Comparison of ENCODE assay signal across 7 cellular contexts in the genomic region with DNA sequence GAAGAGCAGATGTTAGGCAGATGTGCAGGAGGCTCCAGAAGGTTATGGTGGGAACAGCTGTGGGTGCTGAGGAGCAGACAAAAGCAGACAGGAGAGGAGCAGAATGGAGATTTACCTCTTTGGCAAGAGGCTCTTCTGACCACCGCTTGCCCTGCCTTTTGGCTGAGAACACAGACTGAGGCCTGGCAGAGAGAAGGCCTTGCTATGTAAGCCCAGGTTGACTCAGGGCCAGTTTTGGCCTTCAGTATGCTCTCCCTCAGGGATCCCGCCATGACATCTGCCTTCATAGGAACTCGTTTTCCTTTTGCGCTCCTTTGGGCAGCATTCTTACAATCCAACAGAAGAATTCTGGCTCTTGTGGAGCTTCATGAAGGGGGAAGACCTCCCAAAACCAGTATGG.
"Had no signal": no experiment of that assay in that cellular context is flagged by ENCODE, and none has a peak within 500 bp of the region (broad histone marks: within the 10 kb centered on the region; RNA-seq: fewer than 3 reads in every experiment).

No MANE protein-coding gene starts in this region.

- DNase-seq: H9, HCEC 1CT, KBM-7 had no signal

- H2AFZ ChIP-seq: GM23338 had no signal

- FAIRE-seq: H1, H54 had no signal

- H3K36me3 Mint-ChIP-seq: IgD-negative memory B cell had no signal

- H3K27ac Mint-ChIP-seq: GM23338, H9, IgD-negative memory B cell had no signal

- H3K4me2 ChIP-seq: GM23338 had no signal

- H3K4me3 ChIP-seq: GM23338 had no signal

- H3K4me3 Mint-ChIP-seq: GM23338, H9, IgD-negative memory B cell had no signal

- ATAC-seq: GM23338 had no signal
